In the genomic region with DNA sequence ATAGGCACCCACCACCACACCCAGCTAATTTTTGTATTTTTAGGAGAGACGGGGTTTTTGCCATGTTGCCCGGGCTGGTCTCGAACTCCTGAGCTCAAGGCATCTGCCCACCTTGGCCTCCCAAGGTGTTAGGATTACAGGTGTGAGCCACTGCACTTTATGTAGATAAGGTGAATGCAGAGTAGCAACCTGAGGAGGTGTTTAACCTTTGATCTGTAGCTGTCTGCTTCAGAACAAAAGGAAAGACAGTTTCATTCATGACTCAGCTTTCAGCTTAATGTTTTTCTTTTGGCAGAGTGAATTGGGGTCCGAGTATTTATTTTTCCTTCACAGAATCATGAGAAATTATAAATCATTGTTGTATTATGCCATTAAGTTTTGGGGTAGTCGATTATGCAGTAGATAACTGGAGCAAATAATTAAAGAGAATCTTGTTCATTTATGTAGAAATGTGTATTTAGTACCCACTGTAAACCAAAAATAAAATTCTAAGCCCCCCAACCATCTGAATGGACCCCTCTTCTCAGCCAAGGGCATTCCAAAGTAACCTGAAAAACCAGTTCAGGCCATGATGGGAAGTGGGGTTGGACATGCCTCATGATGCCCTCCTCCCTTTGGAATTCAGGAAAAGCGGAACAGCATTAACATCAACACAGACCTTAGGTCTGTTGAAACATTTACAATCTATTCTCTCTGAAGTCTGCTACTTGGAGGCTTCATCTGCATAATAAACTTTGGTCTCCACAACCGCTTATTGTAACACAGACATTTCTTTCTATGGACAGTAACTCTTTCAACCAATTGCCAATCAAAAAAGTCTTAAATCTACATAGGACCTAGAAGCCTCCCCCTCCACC, we compare ENCODE assay signal across 1 cellular context.
A peak's percentile ranks its signal among the peaks of the same experiment; 100 is the strongest.
TF ChIP-seq lines count a peak whose summit lies in the region.

No MANE protein-coding gene starts in this region.

TF ChIP-seq in HepG2, 621 proteins besides CTCF, POLR2A, EP300 and RAD21 (continued from another document):
- TF ChIP-seq, protein P1, sequence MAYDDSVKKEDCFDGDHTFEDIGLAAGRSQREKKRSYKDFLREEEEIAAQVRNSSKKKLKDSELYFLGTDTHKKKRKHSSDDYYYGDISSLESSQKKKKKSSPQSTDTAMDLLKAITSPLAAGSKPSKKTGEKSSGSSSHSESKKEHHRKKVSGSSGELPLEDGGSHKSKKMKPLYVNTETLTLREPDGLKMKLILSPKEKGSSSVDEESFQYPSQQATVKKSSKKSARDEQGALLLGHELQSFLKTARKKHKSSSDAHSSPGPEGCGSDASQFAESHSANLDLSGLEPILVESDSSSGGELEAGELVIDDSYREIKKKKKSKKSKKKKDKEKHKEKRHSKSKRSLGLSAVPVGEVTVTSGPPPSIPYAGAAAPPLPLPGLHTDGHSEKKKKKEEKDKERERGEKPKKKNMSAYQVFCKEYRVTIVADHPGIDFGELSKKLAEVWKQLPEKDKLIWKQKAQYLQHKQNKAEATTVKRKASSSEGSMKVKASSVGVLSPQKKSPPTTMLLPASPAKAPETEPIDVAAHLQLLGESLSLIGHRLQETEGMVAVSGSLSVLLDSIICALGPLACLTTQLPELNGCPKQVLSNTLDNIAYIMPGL (CRISPR knock-in tag; IDR thresholded peaks at IDR 0.05; ENCODE audit: borderline replicate concordance in 1 of 2, low read depth in 1 of 2): peak in 1 of 2 experiments; percentile 43; a peak in 1 of 4 replicates
- TF ChIP-seq, protein P2, sequence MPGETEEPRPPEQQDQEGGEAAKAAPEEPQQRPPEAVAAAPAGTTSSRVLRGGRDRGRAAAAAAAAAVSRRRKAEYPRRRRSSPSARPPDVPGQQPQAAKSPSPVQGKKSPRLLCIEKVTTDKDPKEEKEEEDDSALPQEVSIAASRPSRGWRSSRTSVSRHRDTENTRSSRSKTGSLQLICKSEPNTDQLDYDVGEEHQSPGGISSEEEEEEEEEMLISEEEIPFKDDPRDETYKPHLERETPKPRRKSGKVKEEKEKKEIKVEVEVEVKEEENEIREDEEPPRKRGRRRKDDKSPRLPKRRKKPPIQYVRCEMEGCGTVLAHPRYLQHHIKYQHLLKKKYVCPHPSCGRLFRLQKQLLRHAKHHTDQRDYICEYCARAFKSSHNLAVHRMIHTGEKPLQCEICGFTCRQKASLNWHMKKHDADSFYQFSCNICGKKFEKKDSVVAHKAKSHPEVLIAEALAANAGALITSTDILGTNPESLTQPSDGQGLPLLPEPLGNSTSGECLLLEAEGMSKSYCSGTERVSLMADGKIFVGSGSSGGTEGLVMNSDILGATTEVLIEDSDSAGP (CRISPR knock-in tag; IDR thresholded peaks at IDR 0.05; ENCODE audit: borderline replicate concordance): no peak
- TF ChIP-seq FOXA3 (CRISPR knock-in tag; IDR thresholded peaks at IDR 0.05) (no peak), KAT8 (CRISPR knock-in tag; IDR thresholded peaks at IDR 0.05) (no peak), SP2 (CRISPR knock-in tag; IDR thresholded peaks at IDR 0.05) (no peak), ZBTB1 (CRISPR knock-in tag; IDR thresholded peaks at IDR 0.05; ENCODE audit: borderline replicate concordance) (no peak), SMC3 (IDR thresholded peaks at IDR 0.05; ENCODE audit: low read length) (no peak), ZNF75D (CRISPR knock-in tag; IDR thresholded peaks at IDR 0.05; ENCODE audit: borderline replicate concordance) (no peak), ZNF660 (CRISPR knock-in tag; IDR thresholded peaks at IDR 0.05; ENCODE audit: borderline replicate concordance, low read depth) (no peak), CHCHD3 (CRISPR knock-in tag; IDR thresholded peaks at IDR 0.05) (no peak), ZNF746 (CRISPR knock-in tag; IDR thresholded peaks at IDR 0.05) (no peak), RARG (CRISPR knock-in tag; IDR thresholded peaks at IDR 0.05; ENCODE audit: low read depth) (no peak), IKZF1 (IDR thresholded peaks at IDR 0.05) (no peak), HMGA1 (CRISPR knock-in tag; conservative IDR thresholded peaks at IDR 0.05) (no peak), CHD4 (IDR thresholded peaks at IDR 0.05; ENCODE audit: borderline replicate concordance, low read length) (no peak; the same call in 1 of the 2 replicates), NONO (IDR thresholded peaks at IDR 0.05) (no peak), NONO (CRISPR knock-in tag; conservative IDR thresholded peaks at IDR 0.05) (no peak), FOXK1 (CRISPR knock-in tag; IDR thresholded peaks at IDR 0.05; ENCODE audit: borderline replicate concordance, low read depth) (0 out of 2 replicates have a peak, but pooled peaks have one; percentile 41), CREM (IDR thresholded peaks at IDR 0.05) (no peak), CREM (CRISPR knock-in tag; IDR thresholded peaks at IDR 0.05) (no peak), ZNF292 (CRISPR knock-in tag; IDR thresholded peaks at IDR 0.05; ENCODE audit: borderline replicate concordance, low read depth) (no peak), BCL6 (CRISPR knock-in tag; IDR thresholded peaks at IDR 0.05) (0 out of 2 replicates have a peak, but pooled peaks have one; percentile 26), MTA3 (CRISPR knock-in tag; IDR thresholded peaks at IDR 0.05) (no peak), FOXA1 (IDR thresholded peaks at IDR 0.05) (no peak), FOXA1 (CRISPR knock-in tag; IDR thresholded peaks at IDR 0.05) (0 out of 2 replicates have a peak, but pooled peaks have one; percentile 13), SALL1 (CRISPR knock-in tag; IDR thresholded peaks at IDR 0.05) (no peak), ZNF614 (CRISPR knock-in tag; IDR thresholded peaks at IDR 0.05; ENCODE audit: borderline replicate concordance) (0 out of 2 replicates have a peak, but pooled peaks have one; percentile 23)
- TF ChIP-seq, protein P3, sequence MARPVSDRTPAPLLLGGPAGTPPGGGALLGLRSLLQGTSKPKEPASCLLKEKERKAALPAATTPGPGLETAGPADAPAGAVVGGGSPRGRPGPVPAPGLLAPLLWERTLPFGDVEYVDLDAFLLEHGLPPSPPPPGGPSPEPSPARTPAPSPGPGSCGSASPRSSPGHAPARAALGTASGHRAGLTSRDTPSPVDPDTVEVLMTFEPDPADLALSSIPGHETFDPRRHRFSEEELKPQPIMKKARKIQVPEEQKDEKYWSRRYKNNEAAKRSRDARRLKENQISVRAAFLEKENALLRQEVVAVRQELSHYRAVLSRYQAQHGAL (CRISPR knock-in tag; IDR thresholded peaks at IDR 0.05; ENCODE audit: not compliant biosample characterization): no peak
- TF ChIP-seq, protein P4, sequence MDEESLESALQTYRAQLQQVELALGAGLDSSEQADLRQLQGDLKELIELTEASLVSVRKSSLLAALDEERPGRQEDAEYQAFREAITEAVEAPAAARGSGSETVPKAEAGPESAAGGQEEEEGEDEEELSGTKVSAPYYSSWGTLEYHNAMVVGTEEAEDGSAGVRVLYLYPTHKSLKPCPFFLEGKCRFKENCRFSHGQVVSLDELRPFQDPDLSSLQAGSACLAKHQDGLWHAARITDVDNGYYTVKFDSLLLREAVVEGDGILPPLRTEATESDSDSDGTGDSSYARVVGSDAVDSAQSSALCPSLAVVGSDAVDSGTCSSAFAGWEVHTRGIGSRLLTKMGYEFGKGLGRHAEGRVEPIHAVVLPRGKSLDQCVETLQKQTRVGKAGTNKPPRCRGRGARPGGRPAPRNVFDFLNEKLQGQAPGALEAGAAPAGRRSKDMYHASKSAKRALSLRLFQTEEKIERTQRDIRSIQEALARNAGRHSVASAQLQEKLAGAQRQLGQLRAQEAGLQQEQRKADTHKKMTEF (CRISPR knock-in tag; IDR thresholded peaks at IDR 0.05): 0 out of 2 replicates have a peak, but pooled peaks have one; percentile 23
- TF ChIP-seq, protein P5, sequence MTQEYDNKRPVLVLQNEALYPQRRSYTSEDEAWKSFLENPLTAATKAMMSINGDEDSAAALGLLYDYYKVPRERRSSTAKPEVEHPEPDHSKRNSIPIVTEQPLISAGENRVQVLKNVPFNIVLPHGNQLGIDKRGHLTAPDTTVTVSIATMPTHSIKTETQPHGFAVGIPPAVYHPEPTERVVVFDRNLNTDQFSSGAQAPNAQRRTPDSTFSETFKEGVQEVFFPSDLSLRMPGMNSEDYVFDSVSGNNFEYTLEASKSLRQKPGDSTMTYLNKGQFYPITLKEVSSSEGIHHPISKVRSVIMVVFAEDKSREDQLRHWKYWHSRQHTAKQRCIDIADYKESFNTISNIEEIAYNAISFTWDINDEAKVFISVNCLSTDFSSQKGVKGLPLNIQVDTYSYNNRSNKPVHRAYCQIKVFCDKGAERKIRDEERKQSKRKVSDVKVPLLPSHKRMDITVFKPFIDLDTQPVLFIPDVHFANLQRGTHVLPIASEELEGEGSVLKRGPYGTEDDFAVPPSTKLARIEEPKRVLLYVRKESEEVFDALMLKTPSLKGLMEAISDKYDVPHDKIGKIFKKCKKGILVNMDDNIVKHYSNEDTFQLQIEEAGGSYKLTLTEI (CRISPR knock-in tag; conservative IDR thresholded peaks at IDR 0.05): no peak
- TF ChIP-seq, protein P6, sequence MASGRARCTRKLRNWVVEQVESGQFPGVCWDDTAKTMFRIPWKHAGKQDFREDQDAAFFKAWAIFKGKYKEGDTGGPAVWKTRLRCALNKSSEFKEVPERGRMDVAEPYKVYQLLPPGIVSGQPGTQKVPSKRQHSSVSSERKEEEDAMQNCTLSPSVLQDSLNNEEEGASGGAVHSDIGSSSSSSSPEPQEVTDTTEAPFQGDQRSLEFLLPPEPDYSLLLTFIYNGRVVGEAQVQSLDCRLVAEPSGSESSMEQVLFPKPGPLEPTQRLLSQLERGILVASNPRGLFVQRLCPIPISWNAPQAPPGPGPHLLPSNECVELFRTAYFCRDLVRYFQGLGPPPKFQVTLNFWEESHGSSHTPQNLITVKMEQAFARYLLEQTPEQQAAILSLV (CRISPR knock-in tag; IDR thresholded peaks at IDR 0.05; ENCODE audit: borderline replicate concordance): no peak
- TF ChIP-seq, protein P7, sequence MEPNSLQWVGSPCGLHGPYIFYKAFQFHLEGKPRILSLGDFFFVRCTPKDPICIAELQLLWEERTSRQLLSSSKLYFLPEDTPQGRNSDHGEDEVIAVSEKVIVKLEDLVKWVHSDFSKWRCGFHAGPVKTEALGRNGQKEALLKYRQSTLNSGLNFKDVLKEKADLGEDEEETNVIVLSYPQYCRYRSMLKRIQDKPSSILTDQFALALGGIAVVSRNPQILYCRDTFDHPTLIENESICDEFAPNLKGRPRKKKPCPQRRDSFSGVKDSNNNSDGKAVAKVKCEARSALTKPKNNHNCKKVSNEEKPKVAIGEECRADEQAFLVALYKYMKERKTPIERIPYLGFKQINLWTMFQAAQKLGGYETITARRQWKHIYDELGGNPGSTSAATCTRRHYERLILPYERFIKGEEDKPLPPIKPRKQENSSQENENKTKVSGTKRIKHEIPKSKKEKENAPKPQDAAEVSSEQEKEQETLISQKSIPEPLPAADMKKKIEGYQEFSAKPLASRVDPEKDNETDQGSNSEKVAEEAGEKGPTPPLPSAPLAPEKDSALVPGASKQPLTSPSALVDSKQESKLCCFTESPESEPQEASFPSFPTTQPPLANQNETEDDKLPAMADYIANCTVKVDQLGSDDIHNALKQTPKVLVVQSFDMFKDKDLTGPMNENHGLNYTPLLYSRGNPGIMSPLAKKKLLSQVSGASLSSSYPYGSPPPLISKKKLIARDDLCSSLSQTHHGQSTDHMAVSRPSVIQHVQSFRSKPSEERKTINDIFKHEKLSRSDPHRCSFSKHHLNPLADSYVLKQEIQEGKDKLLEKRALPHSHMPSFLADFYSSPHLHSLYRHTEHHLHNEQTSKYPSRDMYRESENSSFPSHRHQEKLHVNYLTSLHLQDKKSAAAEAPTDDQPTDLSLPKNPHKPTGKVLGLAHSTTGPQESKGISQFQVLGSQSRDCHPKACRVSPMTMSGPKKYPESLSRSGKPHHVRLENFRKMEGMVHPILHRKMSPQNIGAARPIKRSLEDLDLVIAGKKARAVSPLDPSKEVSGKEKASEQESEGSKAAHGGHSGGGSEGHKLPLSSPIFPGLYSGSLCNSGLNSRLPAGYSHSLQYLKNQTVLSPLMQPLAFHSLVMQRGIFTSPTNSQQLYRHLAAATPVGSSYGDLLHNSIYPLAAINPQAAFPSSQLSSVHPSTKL (CRISPR knock-in tag; IDR thresholded peaks at IDR 0.05): peak; percentile 28
- TF ChIP-seq, protein P8, sequence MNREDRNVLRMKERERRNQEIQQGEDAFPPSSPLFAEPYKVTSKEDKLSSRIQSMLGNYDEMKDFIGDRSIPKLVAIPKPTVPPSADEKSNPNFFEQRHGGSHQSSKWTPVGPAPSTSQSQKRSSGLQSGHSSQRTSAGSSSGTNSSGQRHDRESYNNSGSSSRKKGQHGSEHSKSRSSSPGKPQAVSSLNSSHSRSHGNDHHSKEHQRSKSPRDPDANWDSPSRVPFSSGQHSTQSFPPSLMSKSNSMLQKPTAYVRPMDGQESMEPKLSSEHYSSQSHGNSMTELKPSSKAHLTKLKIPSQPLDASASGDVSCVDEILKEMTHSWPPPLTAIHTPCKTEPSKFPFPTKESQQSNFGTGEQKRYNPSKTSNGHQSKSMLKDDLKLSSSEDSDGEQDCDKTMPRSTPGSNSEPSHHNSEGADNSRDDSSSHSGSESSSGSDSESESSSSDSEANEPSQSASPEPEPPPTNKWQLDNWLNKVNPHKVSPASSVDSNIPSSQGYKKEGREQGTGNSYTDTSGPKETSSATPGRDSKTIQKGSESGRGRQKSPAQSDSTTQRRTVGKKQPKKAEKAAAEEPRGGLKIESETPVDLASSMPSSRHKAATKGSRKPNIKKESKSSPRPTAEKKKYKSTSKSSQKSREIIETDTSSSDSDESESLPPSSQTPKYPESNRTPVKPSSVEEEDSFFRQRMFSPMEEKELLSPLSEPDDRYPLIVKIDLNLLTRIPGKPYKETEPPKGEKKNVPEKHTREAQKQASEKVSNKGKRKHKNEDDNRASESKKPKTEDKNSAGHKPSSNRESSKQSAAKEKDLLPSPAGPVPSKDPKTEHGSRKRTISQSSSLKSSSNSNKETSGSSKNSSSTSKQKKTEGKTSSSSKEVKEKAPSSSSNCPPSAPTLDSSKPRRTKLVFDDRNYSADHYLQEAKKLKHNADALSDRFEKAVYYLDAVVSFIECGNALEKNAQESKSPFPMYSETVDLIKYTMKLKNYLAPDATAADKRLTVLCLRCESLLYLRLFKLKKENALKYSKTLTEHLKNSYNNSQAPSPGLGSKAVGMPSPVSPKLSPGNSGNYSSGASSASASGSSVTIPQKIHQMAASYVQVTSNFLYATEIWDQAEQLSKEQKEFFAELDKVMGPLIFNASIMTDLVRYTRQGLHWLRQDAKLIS (CRISPR knock-in tag; IDR thresholded peaks at IDR 0.05): no peak
- TF ChIP-seq, protein P9, sequence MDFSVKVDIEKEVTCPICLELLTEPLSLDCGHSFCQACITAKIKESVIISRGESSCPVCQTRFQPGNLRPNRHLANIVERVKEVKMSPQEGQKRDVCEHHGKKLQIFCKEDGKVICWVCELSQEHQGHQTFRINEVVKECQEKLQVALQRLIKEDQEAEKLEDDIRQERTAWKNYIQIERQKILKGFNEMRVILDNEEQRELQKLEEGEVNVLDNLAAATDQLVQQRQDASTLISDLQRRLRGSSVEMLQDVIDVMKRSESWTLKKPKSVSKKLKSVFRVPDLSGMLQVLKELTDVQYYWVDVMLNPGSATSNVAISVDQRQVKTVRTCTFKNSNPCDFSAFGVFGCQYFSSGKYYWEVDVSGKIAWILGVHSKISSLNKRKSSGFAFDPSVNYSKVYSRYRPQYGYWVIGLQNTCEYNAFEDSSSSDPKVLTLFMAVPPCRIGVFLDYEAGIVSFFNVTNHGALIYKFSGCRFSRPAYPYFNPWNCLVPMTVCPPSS (IDR thresholded peaks at IDR 0.05): no peak
